Comparison of ENCODE assay signal across 8 cellular contexts in the genomic region with DNA sequence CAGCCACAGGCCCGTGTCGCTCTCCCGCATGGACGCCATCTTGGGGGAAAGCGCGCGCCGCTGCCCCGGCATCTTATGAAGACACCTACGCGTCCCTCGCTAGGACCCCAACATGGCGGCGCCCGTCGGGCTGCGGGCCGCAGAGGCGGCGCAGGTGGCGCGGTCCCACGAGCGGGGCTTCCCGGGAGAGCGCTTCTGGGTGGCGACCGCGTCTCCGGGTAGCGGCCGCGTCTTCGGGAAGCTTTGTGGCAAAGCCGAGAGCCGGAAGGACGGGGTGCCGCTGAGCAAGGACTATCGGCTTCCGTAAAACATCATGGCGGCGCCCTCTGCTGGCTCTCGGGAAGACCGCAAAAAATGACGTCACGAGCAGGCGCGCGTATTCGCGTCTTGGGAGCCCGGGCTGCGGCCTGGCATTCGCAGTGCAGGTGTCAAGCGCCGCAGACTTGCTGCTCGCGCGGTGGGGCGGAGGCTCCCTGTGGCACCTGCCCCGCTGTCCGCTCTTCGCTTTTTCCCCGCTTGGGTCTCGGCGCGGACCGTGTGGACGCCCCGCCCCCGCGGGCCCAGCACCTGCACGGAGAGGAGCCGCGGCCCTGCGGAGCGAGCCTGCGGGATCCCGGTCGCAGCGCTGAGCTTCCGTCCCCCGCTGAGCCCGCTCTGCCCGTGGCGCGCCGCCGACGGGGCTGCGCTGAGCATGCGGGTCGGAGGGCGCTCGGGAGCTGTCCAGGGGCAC. TPM values are rescaled to one million over a fixed set of nuclear protein-coding genes. Genes with fewer than 3 reads are reported as not detected.
A peak's percentile ranks its signal among the peaks of the same experiment; 100 is the strongest.
DNase-seq lines count a peak whose midpoint lies in the region; ATAC-seq and TF ChIP-seq lines count a peak whose summit lies in the region.

Gene NELFA (minus strand): TSS at position 54 of the 730 bp plus-strand sequence. CDS start 15 bp downstream, at position 39.

- peak within 1 kb of the TSS; percentile 94 to 100 (median 96) for H3K27ac ChIP-seq in esophagus muscularis mucosa (replicated peaks in 1 of 4)
- H3K27ac ChIP-seq in muscle layer of duodenum (ENCODE audit: low read length), result peak within 1 kb of the TSS; percentile 85

- intact Hi-C loops in esophagus muscularis mucosa (cut with DNase I), result no loop called here

- peak in 2 of 3 experiments; percentile 25 to 52 for TF ChIP-seq CTCF in esophagus muscularis mucosa (IDR thresholded peaks at IDR 0.05)

- peak; percentile 74 for ATAC-seq in GM21737 (IDR thresholded peaks at IDR 0.05; ENCODE audit: unreplicated experiment)

- H3K4me1 ChIP-seq in esophagus muscularis mucosa, result peaks cover 8 to 37% (median 31%) of the 10 kb centered on the region in 4 donors
- H3K4me1 ChIP-seq in muscle layer of duodenum (ENCODE audit: control insufficient read depth in 1 of 2, insufficient read depth in 2 of 2, low read length in 2 of 2), result peaks cover 0 to 15% of the 10 kb centered on the region in 2 donors

- DNase-seq in DMS79 treated with DMSO at 0.1 percent for 48 hours (lab: John Stamatoyannopoulos, UW), result peak; percentile 76
- DNase-seq in KG1 (lab: John Stamatoyannopoulos, UW), result peak; percentile 84
- peak; percentile 95 to 96 for DNase-seq in activated T-cell treated with anti-CD3 and anti-CD28 coated beads, Interleukin-2, amount 50 U/mL, for 48 hours
- peak; percentile 98 for DNase-seq in esophagus muscularis mucosa (ENCODE audit: extremely low spot score)
- DNase-seq in stimulated activated CD8-positive, alpha-beta memory T cell treated with anti-CD3 and anti-CD28 coated beads, Interleukin-7, amount 100 ng/mL, for 24 hours (ENCODE audit: low read depth), result peak; percentile 91

- H3K36me3 ChIP-seq in esophagus muscularis mucosa (peaks cover 0 to 22% (median 10%) of the 10 kb centered on the region in 4 donors), muscle layer of duodenum (ENCODE audit: control insufficient read depth in 1 of 2, insufficient read depth in 2 of 2, low read length in 2 of 2) (peaks cover 0 to 5% of the 10 kb centered on the region in 2 donors)

- no peak for TF ChIP-seq EP300 in esophagus muscularis mucosa (IDR thresholded peaks at IDR 0.05)

- no peaks in the 10 kb centered on the region for H3K27me3 ChIP-seq in esophagus muscularis mucosa
- no peaks in the 10 kb centered on the region for H3K27me3 ChIP-seq in muscle layer of duodenum (ENCODE audit: low read depth, low read length)

- H3K4me3 ChIP-seq in esophagus muscularis mucosa, result peak within 1 kb of the TSS; percentile 81 to 99 (median 98)
- peak within 1 kb of the TSS; percentile 72 to 94 for H3K4me3 ChIP-seq in muscle layer of duodenum (ENCODE audit: low read depth in 1 of 2, low read length in 2 of 2)

- whole genome bisulfite sequencing in esophagus muscularis mucosa, result 0% methylated on average over 13 of the region's 95 CpGs

- peak; percentile 25 for TF ChIP-seq POLR2A in esophagus muscularis mucosa (IDR thresholded peaks at IDR 0.05; ENCODE audit: low read depth)

- H3K9me3 ChIP-seq in esophagus muscularis mucosa (no peaks in the 10 kb centered on the region), muscle layer of duodenum (ENCODE audit: control insufficient read depth in 1 of 2, low read length in 2 of 2) (no peaks in the 10 kb centered on the region)

TF ChIP-seq in PFSK-1, 5 proteins besides CTCF, POLR2A, EP300 and RAD21:
- TF ChIP-seq POLR2AphosphoS5 (IDR thresholded peaks at IDR 0.05; ENCODE audit: low read depth, low read length) (peak; percentile 85), TAF1 (IDR thresholded peaks at IDR 0.05; ENCODE audit: borderline replicate concordance, insufficient read depth, low read length) (peak; percentile 100), SIN3A (IDR thresholded peaks at IDR 0.05; ENCODE audit: borderline replicate concordance, insufficient read depth, low read length) (peak; percentile 24; the same call in 1 of the 2 replicates), FOXP2 (optimal IDR thresholded peaks at IDR 0.05; ENCODE audit: borderline replicate concordance, extremely low read depth, extremely low read length, insufficient read depth) (peak; percentile 54)
- TF ChIP-seq, protein P1, sequence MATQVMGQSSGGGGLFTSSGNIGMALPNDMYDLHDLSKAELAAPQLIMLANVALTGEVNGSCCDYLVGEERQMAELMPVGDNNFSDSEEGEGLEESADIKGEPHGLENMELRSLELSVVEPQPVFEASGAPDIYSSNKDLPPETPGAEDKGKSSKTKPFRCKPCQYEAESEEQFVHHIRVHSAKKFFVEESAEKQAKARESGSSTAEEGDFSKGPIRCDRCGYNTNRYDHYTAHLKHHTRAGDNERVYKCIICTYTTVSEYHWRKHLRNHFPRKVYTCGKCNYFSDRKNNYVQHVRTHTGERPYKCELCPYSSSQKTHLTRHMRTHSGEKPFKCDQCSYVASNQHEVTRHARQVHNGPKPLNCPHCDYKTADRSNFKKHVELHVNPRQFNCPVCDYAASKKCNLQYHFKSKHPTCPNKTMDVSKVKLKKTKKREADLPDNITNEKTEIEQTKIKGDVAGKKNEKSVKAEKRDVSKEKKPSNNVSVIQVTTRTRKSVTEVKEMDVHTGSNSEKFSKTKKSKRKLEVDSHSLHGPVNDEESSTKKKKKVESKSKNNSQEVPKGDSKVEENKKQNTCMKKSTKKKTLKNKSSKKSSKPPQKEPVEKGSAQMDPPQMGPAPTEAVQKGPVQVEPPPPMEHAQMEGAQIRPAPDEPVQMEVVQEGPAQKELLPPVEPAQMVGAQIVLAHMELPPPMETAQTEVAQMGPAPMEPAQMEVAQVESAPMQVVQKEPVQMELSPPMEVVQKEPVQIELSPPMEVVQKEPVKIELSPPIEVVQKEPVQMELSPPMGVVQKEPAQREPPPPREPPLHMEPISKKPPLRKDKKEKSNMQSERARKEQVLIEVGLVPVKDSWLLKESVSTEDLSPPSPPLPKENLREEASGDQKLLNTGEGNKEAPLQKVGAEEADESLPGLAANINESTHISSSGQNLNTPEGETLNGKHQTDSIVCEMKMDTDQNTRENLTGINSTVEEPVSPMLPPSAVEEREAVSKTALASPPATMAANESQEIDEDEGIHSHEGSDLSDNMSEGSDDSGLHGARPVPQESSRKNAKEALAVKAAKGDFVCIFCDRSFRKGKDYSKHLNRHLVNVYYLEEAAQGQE (IDR thresholded peaks at IDR 0.05; ENCODE audit: insufficient read depth in 1 of 2, low read depth in 2 of 2, low read length in 2 of 2), result peak; percentile 70 to 84; a peak in 3 of 4 replicates

RNA-seq across cellular contexts. Expression of gene NELFA, which starts in this region (rescaled TPM):
- polyA plus RNA-seq in PFSK-1 (2012; ENCODE audit: insufficient read length, low read depth), result 54.8 TPM
- 10 to 100 TPM; 15.4 to 23.7 (median 18.7) TPM for total RNA-seq in esophagus muscularis mucosa

Comparison
In these comparisons a context has a peak if more than half of its experiments do, and no peak if none do; other contexts are left out.
1. Peak in every context shown above with its lines: DNase-seq, ATAC-seq, H3K4me3 ChIP-seq and H3K27ac ChIP-seq.